In the genomic region with DNA sequence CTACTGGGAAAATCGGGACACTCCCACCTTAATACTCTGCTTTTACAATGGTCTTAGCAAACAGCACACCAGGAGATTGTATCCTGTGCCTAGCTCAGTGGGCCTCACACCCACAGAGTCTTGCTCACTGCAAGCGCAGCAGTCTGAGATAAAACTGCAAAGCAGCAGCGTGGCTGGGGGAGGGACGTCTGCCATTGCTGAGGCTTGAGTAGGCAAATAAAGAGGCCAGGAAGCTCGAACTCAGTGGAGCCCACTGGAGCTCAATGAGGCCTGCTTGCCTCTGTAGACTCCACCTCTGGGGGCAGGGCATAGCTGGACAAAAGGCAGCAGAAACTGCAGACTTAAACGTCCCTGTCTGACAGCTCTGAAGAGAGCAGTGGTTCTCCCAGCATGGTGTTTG, we compare ENCODE assay signal across 29 cellular contexts.
A peak's percentile ranks its signal among the peaks of the same experiment; 100 is the strongest.
DNase-seq lines count a peak whose midpoint lies in the region; ATAC-seq and TF ChIP-seq lines count a peak whose summit lies in the region.
"Had no signal": no experiment of that assay in that cellular context is flagged by ENCODE, and none has a peak within 500 bp of the region (broad histone marks: within the 10 kb centered on the region; RNA-seq: fewer than 3 reads in every experiment).

No MANE protein-coding gene starts in this region.

- TF ChIP-seq CTCF in spleen (IDR thresholded peaks at IDR 0.05 in 8 of 11, conservative IDR thresholded peaks at IDR 0.05 in 3 of 11): no peak

- H3K36me3 ChIP-seq in spleen: no peaks in the 10 kb centered on the region
- H3K36me3 ChIP-seq: BE2C; BLaER1; BLaER1 treated with 17β-estradiol and CSF1 and Interleukin-3, amounts not matched to agents 10 nM and 100 nM had no signal

- H3K27ac ChIP-seq in right cardiac atrium (ENCODE audit: low read length) (no peak overlapping the region), spleen (no peak overlapping the region)
- H3K27ac ChIP-seq: 22Rv1; A549; BLaER1; BLaER1 treated with 17β-estradiol and CSF1 and Interleukin-3, amounts not matched to agents 10 nM and 100 nM; C4-2B had no signal

- H3K4me1 ChIP-seq in right cardiac atrium (ENCODE audit: control insufficient read depth, insufficient read depth, low read length): no peaks in the 10 kb centered on the region
- H3K4me1 ChIP-seq in spleen: no peaks in the 10 kb centered on the region
- H3K4me1 ChIP-seq: A549, BE2C, BLaER1, Caco-2 had no signal

- H3K4me3 ChIP-seq in right cardiac atrium (ENCODE audit: low read length) (no peak overlapping the region), spleen (no peak overlapping the region)
- H3K4me3 ChIP-seq: A549; BLaER1; BLaER1 treated with 17β-estradiol and CSF1 and Interleukin-3, amounts not matched to agents 10 nM and 100 nM had no signal

- ATAC-seq in Right ventricle myocardium inferior (no peak), right cardiac atrium (no peak)
- ATAC-seq: A549; CD8-positive, alpha-beta T cell had no signal

- 79% methylated on average over 6 of the region's 6 CpGs for WGBS in right cardiac atrium
- 75 to 90% (median 81%) methylated on average over 5 to 6 of the region's 6 CpGs for WGBS in spleen, 5 donors

- peak; percentile 57 for DNase-seq in Right ventricle myocardium inferior (ENCODE audit: missing footprints)
- DNase-seq in right cardiac atrium: no peak
- peak; percentile 29 for DNase-seq in spleen
- no peak for DNase-seq in stimulated activated CD4-positive, alpha-beta T cell treated with anti-CD3 and anti-CD28 coated beads, Interleukin-2, amount 100 ng/mL, for 24 hours
- DNase-seq: 8988T; ACHN; AML-193; BE2C; C1 segment of cervical spinal cord; Caco-2; Calu3; CD4-positive, alpha-beta memory T cell; CD4-positive, alpha-beta T cell; CD4-positive, CD25-positive, alpha-beta regulatory T cell; CD8-positive, alpha-beta memory T cell; CD8-positive, alpha-beta T cell; COR-L47; DMS 273 treated with DMSO at 0.1 percent for 48 hours; DMS153; DMS53; DMS79; DMS79 treated with DMSO at 0.1 percent for 48 hours; DND-41; EL had no signal

- intact Hi-C loops in Right ventricle myocardium inferior (cut with DNase I) (no loop called here), right cardiac atrium (cut with DNase I) (no loop called here), spleen (cut with DNase I; ENCODE audit: low total_unique reads) (no loop called here)

- H3K9me3 ChIP-seq in right cardiac atrium (ENCODE audit: control insufficient read depth, low read length) (no peaks in the 10 kb centered on the region), spleen (peaks cover 0 to 58% (median 29%) of the 10 kb centered on the region in 8 donors)
- H3K9me3 ChIP-seq: A549, BE2C, Caco-2 had no signal

- H3K27me3 ChIP-seq in right cardiac atrium (ENCODE audit: control insufficient read depth, insufficient read depth): no peaks in the 10 kb centered on the region
- no peaks in the 10 kb centered on the region for H3K27me3 ChIP-seq in spleen (replicated peaks in 1 of 7)
- H3K27me3 ChIP-seq: BE2C; BLaER1; BLaER1 treated with 17β-estradiol and CSF1 and Interleukin-3, amounts not matched to agents 10 nM and 100 nM had no signal

- no peak for TF ChIP-seq POLR2A in spleen (IDR thresholded peaks at IDR 0.05)

Comparison
In these comparisons a context has a peak if more than half of its experiments do, and no peak if none do; other contexts are left out.
1. DNase-seq: peak in Right ventricle myocardium inferior (single experiment) and spleen (single experiment); none in right cardiac atrium (0 of 3) and stimulated activated CD4-positive, alpha-beta T cell treated with anti-CD3 and anti-CD28 coated beads, Interleukin-2, amount 100 ng/mL, for 24 hours (0 of 2).